Comparison of ENCODE assay signal across 9 cellular contexts in genomic region chr15:88637436-88637835, GRCh38. TPM values are rescaled to one million over a fixed set of nuclear protein-coding genes. Genes with fewer than 3 reads are reported as not detected.
DNase-seq lines count a peak whose midpoint lies in the region; TF ChIP-seq lines count a peak whose summit lies in the region.
"Had no signal": no experiment of that assay in that cellular context is flagged by ENCODE, and none has a peak within 500 bp of the region (broad histone marks: within the 10 kb centered on the region; RNA-seq: fewer than 3 reads in every experiment).

No MANE protein-coding gene starts in this region.

- H3K4me3 ChIP-seq in MM.1S (ENCODE audit: low read length) (no peak overlapping the region), dorsolateral prefrontal cortex (no peak overlapping the region), MG63 (no peak overlapping the region)

- H3K79me2 ChIP-seq in MM.1S (ENCODE audit: low read length): peaks cover 55% of the 10 kb centered on the region

- H3K36me3 Mint-ChIP-seq in CD14-positive monocyte (peaks cover 4 to 13% of the 10 kb centered on the region in 2 donors), neural crest cell (ENCODE audit: low read depth) (no peaks in the 10 kb centered on the region)

- H3K4me1 ChIP-seq in MM.1S (ENCODE audit: low read length): peaks cover 72% of the 10 kb centered on the region

- H3K9me2 ChIP-seq in MM.1S (replicated peaks; ENCODE audit: insufficient read depth, low read length): no peaks in the 10 kb centered on the region

- H3K4me1 Mint-ChIP-seq in CD14-positive monocyte: peaks cover 57% of the 10 kb centered on the region
- peaks cover 32% of the 10 kb centered on the region for H3K4me1 Mint-ChIP-seq in neural crest cell

- H2AFZ ChIP-seq in MM.1S (ENCODE audit: low read length): no peak overlapping the region

- H3K9me3 Mint-ChIP-seq in CD14-positive monocyte (peaks cover 0 to under 1% (median 0%) of the 10 kb centered on the region in 7 donors), neural crest cell (no peaks in the 10 kb centered on the region)

- peaks cover 67% of the 10 kb centered on the region for H3F3A ChIP-seq in MM.1S (ENCODE audit: insufficient read depth, low read length)

- peak overlapping the region; percentile 87 for H3K4me2 ChIP-seq in MM.1S (ENCODE audit: low read depth, low read length)

- DNase-seq in CD14-positive monocyte (ENCODE audit: low spot score) (no peak), MM.1S (no peak), dorsolateral prefrontal cortex (peak in 3 of 10 donors; percentile 10 to 17 (median 16)), neural crest cell (ENCODE audit: low read depth, low spot score) (no peak), MG63 (no peak), middle frontal gyrus (ENCODE audit: extremely low spot score, low spot score) (no peak), dedifferentiated amniotic fluid mesenchymal stem cell (ENCODE audit: extremely low spot score) (no peak), ecto neural progenitor cell (ENCODE audit: low spot score) (no peak)
- DNase-seq: NCI-H446 had no signal

- intact Hi-C loops in CD14-positive monocyte (cut with micrococcal nuclease) (no loop called here), dorsolateral prefrontal cortex (cut with DNase I) (no loop called here)

- H3K9ac ChIP-seq in MM.1S (ENCODE audit: low read length): peak overlapping the region; percentile 83; the same call in 1 of the 2 replicates

- peaks cover 0 to 3% (median 2%) of the 10 kb centered on the region in 3 donors for H3K27me3 Mint-ChIP-seq in CD14-positive monocyte (ENCODE audit: low read depth in 3 of 3)
- no peaks in the 10 kb centered on the region for H3K27me3 Mint-ChIP-seq in neural crest cell (ENCODE audit: low read depth)

- peak overlapping the region; percentile 95 to 99 (median 96) for H3K27ac Mint-ChIP-seq in CD14-positive monocyte
- H3K27ac Mint-ChIP-seq in neural crest cell (ENCODE audit: unreplicated experiment): no peak overlapping the region

- TF ChIP-seq CTCF in CD14-positive monocyte (IDR thresholded peaks at IDR 0.05) (no peak), MM.1S (IDR thresholded peaks at IDR 0.05; ENCODE audit: low read length) (no peak), dorsolateral prefrontal cortex (IDR thresholded peaks at IDR 0.05 in 54 of 56, conservative IDR thresholded peaks at IDR 0.05 in 2 of 56; ENCODE audit: low read depth in 1 of 56, partially characterized antibody in 56 of 56) (no peak), neural crest cell (conservative IDR thresholded peaks at IDR 0.05) (no peak)

- H3K9me3 ChIP-seq in MM.1S (replicated peaks; ENCODE audit: insufficient read depth, low read length): no peaks in the 10 kb centered on the region
- no peaks in the 10 kb centered on the region for H3K9me3 ChIP-seq in MG63

- H3K27ac ChIP-seq in MM.1S (ENCODE audit: low read length): peak overlapping the region; percentile 96; the same call in 1 of the 2 replicates
- H3K27ac ChIP-seq in dorsolateral prefrontal cortex: peak overlapping the region in 38 of 59 donors; percentile 17 to 96 (median 92)

- H4K20me1 ChIP-seq in MM.1S (ENCODE audit: insufficient read depth, low read length): no peaks in the 10 kb centered on the region

- no peaks in the 10 kb centered on the region; the same call in 1 of the 2 replicates for H3K36me3 ChIP-seq in MM.1S (replicated peaks; ENCODE audit: insufficient read depth, low read length)
- peaks cover 22% of the 10 kb centered on the region for H3K36me3 ChIP-seq in MG63

- H3K4me3 Mint-ChIP-seq in CD14-positive monocyte: peak overlapping the region in 1 of 2 donors; percentile 3
- H3K4me3 Mint-ChIP-seq in neural crest cell: peak overlapping the region; percentile 7

- no peaks in the 10 kb centered on the region for H3K27me3 ChIP-seq in MM.1S (replicated peaks; ENCODE audit: insufficient read depth, low read length)
- H3K27me3 ChIP-seq in dorsolateral prefrontal cortex: no peaks in the 10 kb centered on the region
- H3K27me3 ChIP-seq in MG63: no peaks in the 10 kb centered on the region

RNA-seq across cellular contexts. Expression of gene ISG20, which starts 1.4 kb away (rescaled TPM):
- 10 to 100 TPM; 25.1 to 29.3 TPM for polyA plus RNA-seq in CD14-positive monocyte
- total RNA-seq in dorsolateral prefrontal cortex (10 to 100 TPM in 20 of 120 experiments, 1 to 10 TPM in 100; 1.0 to 28.7 (median 6.0) TPM), neural crest cell (1.1 and 1.5 TPM in 2 replicates)
- 19.2 TPM in 1 of 2 replicates, not detected in the other for total RNA-seq in MG63 (2014; rRNA removed; shearing (Covaris generic); ENCODE audit: low replicate concordance)

RNA-seq across cellular contexts. Expression of gene AEN, which starts 16.3 kb away (rescaled TPM):
- 1 to 10 TPM; 4.6 to 6.3 TPM for polyA plus RNA-seq in CD14-positive monocyte
- 10 to 100 TPM in 52 of 120 experiments, 1 to 10 TPM in 68; 3.9 to 18.5 (median 9.6) TPM for total RNA-seq in dorsolateral prefrontal cortex
- total RNA-seq in neural crest cell: 45.7 and 47.9 TPM in 2 replicates
- total RNA-seq in MG63 (2014; rRNA removed; shearing (Covaris generic); ENCODE audit: low replicate concordance): 33.5 and 48.4 TPM in 2 replicates
